21 cellular contexts compared by ENCODE assay signal in the genomic region with DNA sequence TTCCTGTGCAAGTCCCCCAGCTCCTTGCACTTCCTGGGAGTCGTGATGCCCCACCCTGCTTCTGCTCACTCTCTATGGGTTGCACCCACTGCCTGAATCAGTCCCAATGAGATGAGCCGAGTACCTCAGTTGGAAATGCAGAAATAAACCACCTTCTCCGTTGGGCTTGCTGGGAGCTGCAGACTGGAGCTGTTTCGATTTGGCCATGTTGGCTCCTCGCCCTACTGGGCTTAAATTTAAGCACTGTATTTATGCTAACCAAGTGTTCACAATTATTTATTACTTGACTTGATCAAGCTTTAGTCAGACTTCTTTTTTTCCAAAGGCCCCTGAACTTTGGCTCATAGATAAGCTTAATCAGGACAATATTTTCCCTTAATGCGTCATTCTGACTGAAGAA.
"Had no signal": no experiment of that assay in that cellular context is flagged by ENCODE, and none has a peak within 500 bp of the region (broad histone marks: within the 10 kb centered on the region; RNA-seq: fewer than 3 reads in every experiment).

No MANE protein-coding gene starts in this region.

- H3K27me3 ChIP-seq: colonic mucosa, esophagus squamous epithelium, hepatocyte, spleen, stomach, transverse colon had no signal

- H3K27ac ChIP-seq: colonic mucosa, esophagus squamous epithelium, hepatocyte, spleen, stomach, thoracic aorta, transverse colon had no signal

- H3K4me3 ChIP-seq: colonic mucosa, esophagus squamous epithelium, hepatocyte, spleen, stomach, thoracic aorta, transverse colon had no signal

- DNase-seq: colonic mucosa; dermis blood vessel endothelial cell; esophagus squamous epithelium; foreskin melanocyte; head of caudate nucleus; mammary epithelial cell; naive thymus-derived CD4-positive, alpha-beta T cell; posterior cingulate gyrus; spleen; stimulated activated CD4-positive, alpha-beta T cell treated with anti-CD3 and anti-CD28 coated beads, Interleukin-15, amount 100 ng/mL, for 24 hours; stimulated activated CD4-positive, alpha-beta T cell treated with anti-CD3 and anti-CD28 coated beads, Interleukin-1b, Interleukin-23, amount 100 ng/mL, for 48 hours; stimulated activated CD4-positive, alpha-beta T cell treated with anti-CD3 and anti-CD28 coated beads, Interleukin-4, amount 100 ng/mL, for 4 hours; stimulated activated naive CD4-positive, alpha-beta T cell; stomach; substantia nigra; transverse colon had no signal

- H3K4me2 ChIP-seq: hepatocyte had no signal

- H3K36me3 ChIP-seq: colonic mucosa, esophagus squamous epithelium, spleen, stomach, thoracic aorta, transverse colon had no signal

- H3K4me1 ChIP-seq: colonic mucosa, esophagus squamous epithelium, spleen, stomach, transverse colon had no signal

- ATAC-seq: left lobe of liver; naive thymus-derived CD4-positive, alpha-beta T cell; sciatic nerve had no signal

- FAIRE-seq: islet of Langerhans had no signal

- H3K9me3 ChIP-seq: colonic mucosa, esophagus squamous epithelium, thoracic aorta, transverse colon had no signal

- H3K79me2 ChIP-seq: hepatocyte had no signal

- H2AFZ ChIP-seq: hepatocyte had no signal
